Comparison of ENCODE assay signal across 8 cellular contexts in the genomic region with DNA sequence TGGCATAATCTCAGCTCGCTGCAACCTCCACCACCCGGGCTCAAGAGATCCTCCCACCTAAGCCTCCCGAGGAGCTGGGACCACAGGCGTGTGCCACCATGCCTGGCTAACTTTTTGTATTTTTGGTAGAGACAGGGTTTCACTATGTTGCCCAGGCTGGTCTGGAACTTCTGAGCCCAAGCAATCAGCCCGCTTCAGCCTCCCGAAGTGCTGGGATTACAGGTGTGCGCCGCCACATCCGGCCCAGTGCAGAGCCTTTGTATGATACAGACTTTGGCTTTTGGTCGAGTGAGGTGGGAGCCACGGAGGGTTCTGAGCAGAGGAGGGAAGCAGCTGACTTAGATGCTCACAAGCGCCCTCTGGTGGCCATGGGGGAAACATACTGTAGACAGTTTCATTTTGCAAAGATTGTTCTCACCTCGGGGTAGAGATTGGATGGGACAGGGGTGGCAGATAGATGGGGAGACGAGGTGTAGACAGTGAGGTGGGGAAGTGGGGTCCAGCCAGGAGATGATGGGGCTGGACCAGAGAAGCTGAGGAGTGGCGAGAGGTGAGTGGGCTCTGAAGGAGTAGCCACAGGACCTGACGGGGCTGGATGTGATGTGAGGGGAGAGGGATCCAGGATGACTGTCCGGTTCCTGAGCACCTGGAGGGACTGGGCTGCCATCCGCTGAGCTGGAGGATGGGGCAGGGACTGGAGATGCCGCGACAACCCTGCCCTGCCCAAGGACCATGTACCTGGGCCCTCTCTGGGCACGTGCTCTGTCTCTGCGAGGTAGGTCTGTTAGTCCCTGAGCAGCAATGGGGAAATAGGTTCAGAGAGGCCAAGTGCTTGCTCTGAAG.
A peak's percentile ranks its signal among the peaks of the same experiment; 100 is the strongest.
DNase-seq lines count a peak whose midpoint lies in the region; ATAC-seq and TF ChIP-seq lines count a peak whose summit lies in the region.
"Not testable (repeated sequence)": the region's sequence is repeated elsewhere in the genome, so short reads cannot be mapped to it uniquely, and the experiment has no call there.

No MANE protein-coding gene starts in this region.

- H3K4me1 Mint-ChIP-seq in activated CD8-positive, alpha-beta T cell treated with anti-CD3 and anti-CD28 coated beads for 36 hours (ENCODE audit: low read depth) = peaks cover 12% of the 10 kb centered on the region
- peaks cover 22 to 26% of the 10 kb centered on the region in 2 donors for H3K4me1 Mint-ChIP-seq in stimulated activated naive B cell treated with anti-CD40 and anti-IgM and Interleukin-4, amounts not matched to agents 10 μg/mL and 1 μg/mL and 100 μg/mL, for 72 hours

- H3K4me1 ChIP-seq in mammary epithelial cell (ENCODE audit: insufficient read depth, low read length); right atrium auricular region; trophoblast cell (ENCODE audit: control insufficient read depth in 1 of 2, insufficient read depth in 2 of 2, low read length in 2 of 2): not testable (repeated sequence)

- CTCF ChIA-PET in RWPE1 (lab: Yijun Ruan, JAX) = interaction anchor here (0.6 to 1.1 kb wide), 6 partner anchors 9 to 924 kb away, joined by 3 to 4 read pairs (median 3); a partner anchor contains a TSS
- CTCF ChIA-PET in activated CD8-positive, alpha-beta T cell treated with anti-CD3 and anti-CD28 coated beads for 36 hours (lab: Charles Lee) = interaction anchor here (0.9 to 1.6 kb wide), 3 partner anchors 22 to 379 kb away, joined by 3 to 5 read pairs (median 3); no protein-coding TSS in a partner anchor
- CTCF ChIA-PET in mammary epithelial cell (lab: Charles Lee; ENCODE audit: low non-redundant PET) = not testable (repeated sequence)

- H3K23ac ChIP-seq in trophoblast cell (ENCODE audit: low read length) = not testable (repeated sequence)

- H3K36me3 ChIP-seq in mammary epithelial cell (ENCODE audit: insufficient read depth, low read length); right atrium auricular region; trophoblast cell (ENCODE audit: control insufficient read depth in 1 of 2, insufficient read depth in 2 of 2, low read length in 2 of 2): not testable (repeated sequence)

- not testable (repeated sequence) for H3K18ac ChIP-seq in trophoblast cell (ENCODE audit: low read length)

- H3K4me2 ChIP-seq in mammary epithelial cell (ENCODE audit: insufficient read depth, low read depth, low read length); trophoblast cell (ENCODE audit: low read length): not testable (repeated sequence)

- not testable (repeated sequence) for H3K9me3 ChIP-seq in mammary epithelial cell (replicated peaks; ENCODE audit: insufficient read depth, low read length); right atrium auricular region; trophoblast cell (ENCODE audit: insufficient read depth, low read depth, low read length)

- not testable (repeated sequence) for H2AK5ac ChIP-seq in trophoblast cell (ENCODE audit: low read length)

- not testable (repeated sequence) for H4K91ac ChIP-seq in trophoblast cell (ENCODE audit: low read depth, low read length)

- peak; percentile 41 for DNase-seq in DMS153 treated with DMSO at 0.1 percent for 48 hours (lab: John Stamatoyannopoulos, UW; ENCODE audit: unreplicated experiment)
- DNase-seq in LNCaP clone FGC (ENCODE audit: low read depth); RWPE1 (ENCODE audit: low spot score); mammary epithelial cell; right atrium auricular region (ENCODE audit: low spot score): not testable (repeated sequence)
- DNase-seq in activated CD8-positive, alpha-beta T cell treated with anti-CD3 and anti-CD28 coated beads for 36 hours = peak; percentile 89
- peak; percentile 71 to 92 for DNase-seq in trophoblast cell
- peak; percentile 42 for DNase-seq in stimulated activated naive B cell treated with anti-CD40 and anti-IgM and Interleukin-4, amounts not matched to agents 10 μg/mL and 1 μg/mL and 100 μg/mL, for 72 hours

- not testable (repeated sequence) for BruUV-seq in mammary epithelial cell (replicated peaks; lab: Mats Ljungman, UMichigan)

- H3K27ac ChIP-seq in RWPE1; mammary epithelial cell (ENCODE audit: insufficient read depth, low read depth, low read length); right atrium auricular region; trophoblast cell (ENCODE audit: low read depth, low read length): not testable (repeated sequence)

- not testable (repeated sequence) for H3K36me3 Mint-ChIP-seq in activated CD8-positive, alpha-beta T cell treated with anti-CD3 and anti-CD28 coated beads for 36 hours (ENCODE audit: low read depth); stimulated activated naive B cell treated with anti-CD40 and anti-IgM and Interleukin-4, amounts not matched to agents 10 μg/mL and 1 μg/mL and 100 μg/mL, for 72 hours

- H3K4me3 ChIP-seq in LNCaP clone FGC (ENCODE audit: low read depth, low read length); mammary epithelial cell (replicated peaks in 1 of 3; ENCODE audit: insufficient read depth in 1 of 3, low read depth in 2 of 3, low read length in 3 of 3); right atrium auricular region; trophoblast cell (ENCODE audit: low read depth, low read length): not testable (repeated sequence)

- H2BK5ac ChIP-seq in trophoblast cell (ENCODE audit: low read depth, low read length, poor library complexity) = not testable (repeated sequence)

- not testable (repeated sequence) for H3K9ac ChIP-seq in mammary epithelial cell (ENCODE audit: insufficient read depth, low read length); trophoblast cell (ENCODE audit: low read length)

- H3K4me3 Mint-ChIP-seq in activated CD8-positive, alpha-beta T cell treated with anti-CD3 and anti-CD28 coated beads for 36 hours = not testable (repeated sequence)
- peak overlapping the region; percentile 2 to 23 for H3K4me3 Mint-ChIP-seq in stimulated activated naive B cell treated with anti-CD40 and anti-IgM and Interleukin-4, amounts not matched to agents 10 μg/mL and 1 μg/mL and 100 μg/mL, for 72 hours

- not testable (repeated sequence) for H2AFZ ChIP-seq in mammary epithelial cell (ENCODE audit: low read depth, low read length); trophoblast cell (ENCODE audit: insufficient read depth, low read length, poor library complexity)

- TF ChIP-seq CTCF in LNCaP clone FGC (IDR thresholded peaks at IDR 0.05; ENCODE audit: control insufficient read depth, extremely low read depth, insufficient read depth) = peak; percentile 61
- peak; percentile 76 for TF ChIP-seq CTCF in RWPE1 (conservative IDR thresholded peaks at IDR 0.05; ENCODE audit: low read depth)
- peak; percentile 73 for TF ChIP-seq CTCF in activated CD8-positive, alpha-beta T cell treated with anti-CD3 and anti-CD28 coated beads for 36 hours (IDR thresholded peaks at IDR 0.05)
- TF ChIP-seq CTCF in mammary epithelial cell (conservative IDR thresholded peaks at IDR 0.05 in 1 of 2, IDR thresholded peaks at IDR 0.05 in 1 of 2; ENCODE audit: extremely low read depth in 1 of 2, insufficient read depth in 1 of 2, low read depth in 1 of 2, low read length in 2 of 2) = peak; percentile 50 to 69
- peak; percentile 59 to 72 for TF ChIP-seq CTCF in right atrium auricular region (IDR thresholded peaks at IDR 0.05)

- H3K9me3 Mint-ChIP-seq in activated CD8-positive, alpha-beta T cell treated with anti-CD3 and anti-CD28 coated beads for 36 hours; stimulated activated naive B cell treated with anti-CD40 and anti-IgM and Interleukin-4, amounts not matched to agents 10 μg/mL and 1 μg/mL and 100 μg/mL, for 72 hours: not testable (repeated sequence)

- not testable (repeated sequence) for H3K27me3 ChIP-seq in mammary epithelial cell (ENCODE audit: insufficient read depth, low read length); right atrium auricular region; trophoblast cell (ENCODE audit: insufficient read depth, low read length)

- H4K12ac ChIP-seq in trophoblast cell (ENCODE audit: low read depth, low read length) = not testable (repeated sequence)

- ATAC-seq in activated CD8-positive, alpha-beta T cell treated with anti-CD3 and anti-CD28 coated beads for 36 hours = peak; percentile 87
- ATAC-seq in stimulated activated naive B cell treated with anti-CD40 and anti-IgM and Interleukin-4, amounts not matched to agents 10 μg/mL and 1 μg/mL and 100 μg/mL, for 72 hours (replicated peaks) = peak; percentile 69 to 74

- not testable (repeated sequence) for H3K79me1 ChIP-seq in trophoblast cell (ENCODE audit: low read length)

- not testable (repeated sequence) for H2BK120ac ChIP-seq in trophoblast cell (ENCODE audit: insufficient read depth, low read length, poor library complexity)

- H3K14ac ChIP-seq in trophoblast cell (ENCODE audit: low read length) = not testable (repeated sequence)

- H2BK12ac ChIP-seq in trophoblast cell (ENCODE audit: low read length) = not testable (repeated sequence)

- 68% methylated on average over 18 of the region's 22 CpGs for WGBS in mammary epithelial cell (ENCODE audit: low coverage, missing lambda C conversion rate)
- WGBS in trophoblast cell (ENCODE audit: extremely low coverage, insufficient coverage, insufficient read length) = no CpG with 5 or more reads among the region's 22 CpGs

- not testable (repeated sequence) for H4K20me1 ChIP-seq in mammary epithelial cell (ENCODE audit: insufficient read depth, low read length)

- in situ Hi-C loops in mammary epithelial cell (cut with MboI; ENCODE audit: low sequenced_read_pairs in 2 of 2) = not testable (repeated sequence)

- H4K8ac ChIP-seq in trophoblast cell (ENCODE audit: low read depth, low read length) = not testable (repeated sequence)

- POLR2A ChIA-PET in RWPE1 (lab: Yijun Ruan, JAX; ENCODE audit: low non-redundant PET) = not testable (repeated sequence)
- POLR2A ChIA-PET in activated CD8-positive, alpha-beta T cell treated with anti-CD3 and anti-CD28 coated beads for 36 hours (lab: Charles Lee) = interaction anchor here (0.6 kb wide), 1 partner anchor 309 kb away, joined by 3 read pairs; no protein-coding TSS in a partner anchor

- H3K4ac ChIP-seq in trophoblast cell (ENCODE audit: low read depth, low read length) = peak overlapping the region; percentile 13

- H3K79me2 ChIP-seq in mammary epithelial cell (ENCODE audit: insufficient read depth, low read length) (peaks cover 41% of the 10 kb centered on the region), trophoblast cell (ENCODE audit: control insufficient read depth, insufficient read depth, low read length, poor library complexity) (peaks cover 14% of the 10 kb centered on the region)

- intact Hi-C loops in activated CD8-positive, alpha-beta T cell treated with anti-CD3 and anti-CD28 coated beads for 36 hours (cut with micrococcal nuclease) = not testable (repeated sequence)
- intact Hi-C loops in mammary epithelial cell (cut with micrococcal nuclease) = loop anchor here (5.0 kb wide), 2 partner anchors 242 to 617 kb away; a partner anchor contains a TSS

- not testable (repeated sequence) for H3K27me3 Mint-ChIP-seq in activated CD8-positive, alpha-beta T cell treated with anti-CD3 and anti-CD28 coated beads for 36 hours; stimulated activated naive B cell treated with anti-CD40 and anti-IgM and Interleukin-4, amounts not matched to agents 10 μg/mL and 1 μg/mL and 100 μg/mL, for 72 hours

- dilution Hi-C loops in mammary epithelial cell (cut with HindIII; ENCODE audit: low sequenced_read_pairs) = not testable (repeated sequence)

- H3K27ac Mint-ChIP-seq in activated CD8-positive, alpha-beta T cell treated with anti-CD3 and anti-CD28 coated beads for 36 hours; stimulated activated naive B cell treated with anti-CD40 and anti-IgM and Interleukin-4, amounts not matched to agents 10 μg/mL and 1 μg/mL and 100 μg/mL, for 72 hours: not testable (repeated sequence)
